11 cellular contexts compared by ENCODE assay signal in genomic region chr19:49359851-49360845, GRCh38. TPM values are rescaled to one million over a fixed set of nuclear protein-coding genes. Genes with fewer than 3 reads are reported as not detected.
A peak's percentile ranks its signal among the peaks of the same experiment; 100 is the strongest.
DNase-seq lines count a peak whose midpoint lies in the region; ATAC-seq and TF ChIP-seq lines count a peak whose summit lies in the region.
"Had no signal": no experiment of that assay in that cellular context is flagged by ENCODE, and none has a peak within 500 bp of the region (broad histone marks: within the 10 kb centered on the region; RNA-seq: fewer than 3 reads in every experiment).

No MANE protein-coding gene starts in this region.

- in situ Hi-C loops in brain microvascular endothelial cell (cut with HindIII; ENCODE audit: low pct_ligation_motif_present, low sequenced_read_pairs): no loop called here

- H3K27me3 ChIP-seq in brain microvascular endothelial cell (replicated peaks) (no peaks in the 10 kb centered on the region), muscle layer of duodenum (ENCODE audit: low read depth, low read length) (no peaks in the 10 kb centered on the region), tibial artery (no peaks in the 10 kb centered on the region)

- intact Hi-C loops in tibial artery (cut with DNase I; ENCODE audit: low total_unique reads): no loop called here

- no peak for TF ChIP-seq CTCF in brain microvascular endothelial cell (IDR thresholded peaks at IDR 0.05; ENCODE audit: low read depth, low read length, missing control alignments)
- TF ChIP-seq CTCF in tibial artery (IDR thresholded peaks at IDR 0.05): no peak

- ATAC-seq in activated naive CD8-positive, alpha-beta T cell treated with anti-CD3 and anti-CD28 coated beads, Interleukin-2, amount 50 U/mL, for 24 hours: no peak
- ATAC-seq in activated T-cell treated with anti-CD3 and anti-CD28 coated beads, Interleukin-2, amount 50 U/mL, for 4 hours: no peak

- H3K4me1 ChIP-seq in muscle layer of duodenum (ENCODE audit: control insufficient read depth in 1 of 2, insufficient read depth in 2 of 2, low read length in 2 of 2) (peaks cover 0 to 26% of the 10 kb centered on the region in 2 donors), tibial artery (peaks cover 2 to 20% (median 11%) of the 10 kb centered on the region in 4 donors)

- H3K27ac ChIP-seq in brain microvascular endothelial cell (no peak overlapping the region), muscle layer of duodenum (ENCODE audit: low read length) (peak overlapping the region; percentile 85), tibial artery (peak overlapping the region; percentile 84 to 96)

- H3K9me3 ChIP-seq in muscle layer of duodenum (ENCODE audit: control insufficient read depth in 1 of 2, low read length in 2 of 2) (no peaks in the 10 kb centered on the region), tibial artery (no peaks in the 10 kb centered on the region)

- H3K4me1 Mint-ChIP-seq in activated naive CD8-positive, alpha-beta T cell treated with anti-CD3 and anti-CD28 coated beads for 36 hours: peaks cover 16% of the 10 kb centered on the region
- peaks cover 30% of the 10 kb centered on the region for H3K4me1 Mint-ChIP-seq in activated naive CD8-positive, alpha-beta T cell treated with anti-CD3 and anti-CD28 coated beads, Interleukin-2, amount 50 U/mL, for 24 hours
- peaks cover 22% of the 10 kb centered on the region for H3K4me1 Mint-ChIP-seq in activated T-cell treated with anti-CD3 and anti-CD28 coated beads, Interleukin-2, amount 50 U/mL, for 4 hours (ENCODE audit: low read depth)

- H3K4me3 ChIP-seq in brain microvascular endothelial cell (ENCODE audit: low read depth, low read length): peak overlapping the region; percentile 91
- H3K4me3 ChIP-seq in muscle layer of duodenum (ENCODE audit: low read depth in 1 of 2, low read length in 2 of 2): no peak overlapping the region
- H3K4me3 ChIP-seq in tibial artery: no peak overlapping the region

- no peaks in the 10 kb centered on the region for H3K9me3 Mint-ChIP-seq in activated naive CD8-positive, alpha-beta T cell treated with anti-CD3 and anti-CD28 coated beads for 36 hours
- no peaks in the 10 kb centered on the region for H3K9me3 Mint-ChIP-seq in activated naive CD8-positive, alpha-beta T cell treated with anti-CD3 and anti-CD28 coated beads, Interleukin-2, amount 50 U/mL, for 24 hours
- no peaks in the 10 kb centered on the region for H3K9me3 Mint-ChIP-seq in activated T-cell treated with anti-CD3 and anti-CD28 coated beads, Interleukin-2, amount 50 U/mL, for 4 hours

- H3K4me3 Mint-ChIP-seq in activated naive CD8-positive, alpha-beta T cell treated with anti-CD3 and anti-CD28 coated beads for 36 hours: no peak overlapping the region
- no peak overlapping the region for H3K4me3 Mint-ChIP-seq in activated naive CD8-positive, alpha-beta T cell treated with anti-CD3 and anti-CD28 coated beads, Interleukin-2, amount 50 U/mL, for 24 hours
- no peak overlapping the region for H3K4me3 Mint-ChIP-seq in activated T-cell treated with anti-CD3 and anti-CD28 coated beads, Interleukin-2, amount 50 U/mL, for 4 hours

- H3K36me3 ChIP-seq in brain microvascular endothelial cell (replicated peaks): peaks cover 33% of the 10 kb centered on the region
- peaks cover 0 to 11% of the 10 kb centered on the region in 2 donors for H3K36me3 ChIP-seq in muscle layer of duodenum (ENCODE audit: control insufficient read depth in 1 of 2, insufficient read depth in 2 of 2, low read length in 2 of 2)
- H3K36me3 ChIP-seq in tibial artery: peaks cover 23 to 42% (median 30%) of the 10 kb centered on the region in 3 donors

- peaks cover 11% of the 10 kb centered on the region for H3K27me3 Mint-ChIP-seq in activated naive CD8-positive, alpha-beta T cell treated with anti-CD3 and anti-CD28 coated beads for 36 hours
- H3K27me3 Mint-ChIP-seq in activated naive CD8-positive, alpha-beta T cell treated with anti-CD3 and anti-CD28 coated beads, Interleukin-2, amount 50 U/mL, for 24 hours: peaks cover 43% of the 10 kb centered on the region
- peaks cover 30% of the 10 kb centered on the region for H3K27me3 Mint-ChIP-seq in activated T-cell treated with anti-CD3 and anti-CD28 coated beads, Interleukin-2, amount 50 U/mL, for 4 hours (ENCODE audit: low read depth)

- DNase-seq in activated naive CD8-positive, alpha-beta T cell treated with anti-CD3 and anti-CD28 coated beads for 36 hours: no peak
- no peak for DNase-seq in activated naive CD8-positive, alpha-beta T cell treated with anti-CD3 and anti-CD28 coated beads, Interleukin-2, amount 50 U/mL, for 24 hours
- DNase-seq in brain microvascular endothelial cell: no peak
- DNase-seq in tibial artery: no peak
- no peak for DNase-seq in T1000 (lab: John Stamatoyannopoulos, UW)
- DNase-seq in activated T-cell treated with anti-CD3 and anti-CD28 coated beads, Interleukin-2, amount 50 U/mL, for 4 hours: no peak
- no peak for DNase-seq in GOT3 (lab: John Stamatoyannopoulos, UW)
- DNase-seq: amygdala, NCI-H526 had no signal

- peak overlapping the region; percentile 30 for H3K27ac Mint-ChIP-seq in activated naive CD8-positive, alpha-beta T cell treated with anti-CD3 and anti-CD28 coated beads for 36 hours
- H3K27ac Mint-ChIP-seq in activated naive CD8-positive, alpha-beta T cell treated with anti-CD3 and anti-CD28 coated beads, Interleukin-2, amount 50 U/mL, for 24 hours: no peak overlapping the region

- H3K36me3 Mint-ChIP-seq in activated naive CD8-positive, alpha-beta T cell treated with anti-CD3 and anti-CD28 coated beads for 36 hours: no peaks in the 10 kb centered on the region
- H3K36me3 Mint-ChIP-seq in activated naive CD8-positive, alpha-beta T cell treated with anti-CD3 and anti-CD28 coated beads, Interleukin-2, amount 50 U/mL, for 24 hours (ENCODE audit: low read depth): no peaks in the 10 kb centered on the region
- H3K36me3 Mint-ChIP-seq in activated T-cell treated with anti-CD3 and anti-CD28 coated beads, Interleukin-2, amount 50 U/mL, for 4 hours (ENCODE audit: insufficient read depth): no peaks in the 10 kb centered on the region

RNA-seq across cellular contexts. Expression of gene TEAD2, which starts 2.1 kb away (rescaled TPM):
- not detected for total RNA-seq in activated naive CD8-positive, alpha-beta T cell treated with anti-CD3 and anti-CD28 coated beads for 36 hours
- under 1 TPM in 2 of 3 donors, not detected in 1; 0.16 to 0.33 TPM for total RNA-seq in activated T-cell treated with anti-CD3 and anti-CD28 coated beads, Interleukin-2, amount 50 U/mL, for 4 hours

RNA-seq across cellular contexts. Expression of gene DKKL1, which starts 3.5 kb away (rescaled TPM):
- not detected for total RNA-seq in activated naive CD8-positive, alpha-beta T cell treated with anti-CD3 and anti-CD28 coated beads for 36 hours
- total RNA-seq in activated T-cell treated with anti-CD3 and anti-CD28 coated beads, Interleukin-2, amount 50 U/mL, for 4 hours: not detected

RNA-seq across cellular contexts. Expression of gene CD37, which starts 24.9 kb away (rescaled TPM):
- 100 to 1,000 TPM; 110 to 114 TPM for total RNA-seq in activated naive CD8-positive, alpha-beta T cell treated with anti-CD3 and anti-CD28 coated beads for 36 hours
- total RNA-seq in activated T-cell treated with anti-CD3 and anti-CD28 coated beads, Interleukin-2, amount 50 U/mL, for 4 hours: 100 to 1,000 TPM in 2 of 3 donors, 10 to 100 TPM in 1; 99.6 to 116 (median 106) TPM
- total RNA-seq: LHCN-M2 had no signal

RNA-seq across cellular contexts. Expression of gene KASH5, which starts 27.9 kb away (rescaled TPM):
- 1 to 10 TPM in 1 of 2 experiments, under 1 TPM in 1; 0.45 to 1.1 TPM for total RNA-seq in activated naive CD8-positive, alpha-beta T cell treated with anti-CD3 and anti-CD28 coated beads for 36 hours
- total RNA-seq in activated T-cell treated with anti-CD3 and anti-CD28 coated beads, Interleukin-2, amount 50 U/mL, for 4 hours: under 1 TPM; 0.24 to 0.48 (median 0.27) TPM
- total RNA-seq: LHCN-M2 had no signal

RNA-seq across cellular contexts. Expression of gene SLC6A16, which starts 35.2 kb away (rescaled TPM):
- total RNA-seq in activated naive CD8-positive, alpha-beta T cell treated with anti-CD3 and anti-CD28 coated beads for 36 hours: 1 to 10 TPM in 1 of 2 experiments, under 1 TPM in 1; 0.86 to 1.4 TPM
- under 1 TPM; 0.20 to 0.92 (median 0.29) TPM for total RNA-seq in activated T-cell treated with anti-CD3 and anti-CD28 coated beads, Interleukin-2, amount 50 U/mL, for 4 hours
